Comparison of ENCODE assay signal across 8 cellular contexts in genomic region chr21:43106965-43107793, GRCh38. TPM values are rescaled to one million over a fixed set of nuclear protein-coding genes. Genes with fewer than 3 reads are reported as not detected.
DNase-seq lines count a peak whose midpoint lies in the region; ATAC-seq and TF ChIP-seq lines count a peak whose summit lies in the region.
"Not testable (repeated sequence)": the region's sequence is repeated elsewhere in the genome, so short reads cannot be mapped to it uniquely, and the experiment has no call there.

Gene U2AF1, minus strand, starts transcription at chr21:43107570. Its CDS starts 76 bp downstream, at chr21:43107494.

- H3K27me3 Mint-ChIP-seq in natural killer cell treated with Interleukin-12 subunit alpha and Interleukin-12 subunit beta and Interleukin-15 and Interleukin-18, amount 100 ng/mL, for 72 hours: not testable (repeated sequence)

- peak; percentile 68 for ATAC-seq in GM21529 (IDR thresholded peaks at IDR 0.05; ENCODE audit: unreplicated experiment)
- ATAC-seq in HG03432 (IDR thresholded peaks at IDR 0.05; ENCODE audit: unreplicated experiment): peak; percentile 72
- ATAC-seq in natural killer cell treated with Interleukin-12 subunit alpha and Interleukin-12 subunit beta and Interleukin-15 and Interleukin-18, amount 100 ng/mL, for 72 hours: peak; percentile 98 to 99

- TF ChIP-seq CTCF in astrocyte of the cerebellum (IDR thresholded peaks at IDR 0.05; ENCODE audit: low read depth, low read length, missing control alignments): not testable (repeated sequence)

- not testable (repeated sequence) for H3K27ac Mint-ChIP-seq in natural killer cell treated with Interleukin-12 subunit alpha and Interleukin-12 subunit beta and Interleukin-15 and Interleukin-18, amount 100 ng/mL, for 72 hours

- H3K36me3 Mint-ChIP-seq in natural killer cell treated with Interleukin-12 subunit alpha and Interleukin-12 subunit beta and Interleukin-15 and Interleukin-18, amount 100 ng/mL, for 72 hours: not testable (repeated sequence)

- not testable (repeated sequence) for H3K4me1 Mint-ChIP-seq in natural killer cell treated with Interleukin-12 subunit alpha and Interleukin-12 subunit beta and Interleukin-15 and Interleukin-18, amount 100 ng/mL, for 72 hours (ENCODE audit: low read depth in 2 of 2)

- in situ Hi-C loops in Caki2 (cut with HindIII; ENCODE audit: low pct_unique_long_range_greater_than_20kb, low sequenced_read_pairs); astrocyte of the cerebellum (cut with HindIII; ENCODE audit: low sequenced_read_pairs): not testable (repeated sequence)

- intact Hi-C loops in head of caudate nucleus (cut with DNase I): not testable (repeated sequence)

- not testable (repeated sequence) for H3K4me3 Mint-ChIP-seq in natural killer cell treated with Interleukin-12 subunit alpha and Interleukin-12 subunit beta and Interleukin-15 and Interleukin-18, amount 100 ng/mL, for 72 hours

- peak; percentile 6 for DNase-seq in Caki2 (ENCODE audit: low read depth)
- peak in 4 of 5 donors; percentile 29 to 73 (median 47) for DNase-seq in T-helper 1 cell
- not testable (repeated sequence) for DNase-seq in astrocyte of the cerebellum (ENCODE audit: low read depth)
- peak in 32 of 42 donors; percentile 14 to 82 (median 62) for DNase-seq in head of caudate nucleus
- DNase-seq in natural killer cell treated with Interleukin-12 subunit alpha and Interleukin-12 subunit beta and Interleukin-15 and Interleukin-18, amount 100 ng/mL, for 72 hours (ENCODE audit: low spot score): peak; percentile 80
- DNase-seq in stimulated activated CD8-positive, alpha-beta memory T cell treated with anti-CD3 and anti-CD28 coated beads, Interleukin-12 subunit alpha, Interleukin-12 subunit beta, amount 100 ng/mL, for 24 hours (ENCODE audit: extremely low read depth): peak; percentile 39

- not testable (repeated sequence) for H3K9me3 Mint-ChIP-seq in natural killer cell treated with Interleukin-12 subunit alpha and Interleukin-12 subunit beta and Interleukin-15 and Interleukin-18, amount 100 ng/mL, for 72 hours

- H3K4me3 ChIP-seq in astrocyte of the cerebellum (ENCODE audit: low read depth, low read length): peak within 1 kb of the TSS; percentile 48

RNA-seq across cellular contexts. Expression of gene U2AF1, which starts in this region (rescaled TPM):
- 127 and 207 TPM in 2 replicates for total RNA-seq in Caki2 (2014; rRNA removed; shearing (Covaris generic); ENCODE audit: low replicate concordance)
- total RNA-seq in natural killer cell treated with Interleukin-12 subunit alpha and Interleukin-12 subunit beta and Interleukin-15 and Interleukin-18, amount 100 ng/mL, for 72 hours: 10 to 100 TPM; 69.5 to 95.2 TPM
